1 cellular context compared by ENCODE assay signal in the genomic region with DNA sequence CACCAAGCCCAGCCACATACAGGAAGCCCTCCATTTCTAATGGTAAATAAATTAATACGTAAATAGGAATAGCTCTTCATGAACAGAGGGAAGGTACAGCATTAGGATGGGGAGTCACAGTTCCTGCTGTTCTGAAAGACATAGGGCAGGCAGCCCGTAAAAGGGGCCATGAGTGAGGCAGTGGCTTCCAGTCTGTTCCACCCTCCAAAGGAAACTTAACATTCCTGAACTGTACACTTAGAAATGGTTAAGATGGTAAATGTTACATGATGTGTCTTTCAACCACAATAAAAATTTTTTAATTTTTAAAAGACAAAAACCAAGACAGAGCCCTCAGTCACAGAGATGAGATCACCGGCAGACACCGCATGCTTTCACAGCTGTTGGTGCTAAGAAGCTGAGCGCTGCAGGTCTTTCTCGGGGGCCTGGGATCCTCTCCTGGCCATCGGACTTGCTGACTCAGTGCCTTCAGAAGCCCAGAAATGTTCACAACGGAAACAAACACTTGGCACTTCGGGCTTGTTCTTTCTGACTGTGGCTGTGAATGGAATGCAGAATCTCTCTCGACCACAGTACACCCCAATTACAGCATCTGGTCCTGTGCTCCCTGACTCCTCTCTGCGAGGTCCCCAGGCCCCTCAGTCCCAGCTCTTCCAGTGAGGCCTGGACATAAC.
TF ChIP-seq lines count a peak whose summit lies in the region.

No MANE protein-coding gene starts in this region.

TF ChIP-seq in HepG2, 621 proteins besides CTCF, POLR2A, EP300 and RAD21:
- TF ChIP-seq, protein P1, sequence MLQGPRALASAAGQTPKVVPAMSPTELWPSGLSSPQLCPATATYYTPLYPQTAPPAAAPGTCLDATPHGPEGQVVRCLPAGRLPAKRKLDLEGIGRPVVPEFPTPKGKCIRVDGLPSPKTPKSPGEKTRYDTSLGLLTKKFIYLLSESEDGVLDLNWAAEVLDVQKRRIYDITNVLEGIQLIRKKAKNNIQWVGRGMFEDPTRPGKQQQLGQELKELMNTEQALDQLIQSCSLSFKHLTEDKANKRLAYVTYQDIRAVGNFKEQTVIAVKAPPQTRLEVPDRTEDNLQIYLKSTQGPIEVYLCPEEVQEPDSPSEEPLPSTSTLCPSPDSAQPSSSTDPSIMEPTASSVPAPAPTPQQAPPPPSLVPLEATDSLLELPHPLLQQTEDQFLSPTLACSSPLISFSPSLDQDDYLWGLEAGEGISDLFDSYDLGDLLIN (CRISPR knock-in tag; IDR thresholded peaks at IDR 0.05; ENCODE audit: borderline replicate concordance), result no peak
- TF ChIP-seq, protein P2, sequence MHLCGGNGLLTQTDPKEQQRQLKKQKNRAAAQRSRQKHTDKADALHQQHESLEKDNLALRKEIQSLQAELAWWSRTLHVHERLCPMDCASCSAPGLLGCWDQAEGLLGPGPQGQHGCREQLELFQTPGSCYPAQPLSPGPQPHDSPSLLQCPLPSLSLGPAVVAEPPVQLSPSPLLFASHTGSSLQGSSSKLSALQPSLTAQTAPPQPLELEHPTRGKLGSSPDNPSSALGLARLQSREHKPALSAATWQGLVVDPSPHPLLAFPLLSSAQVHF (CRISPR knock-in tag; IDR thresholded peaks at IDR 0.05), result no peak
- TF ChIP-seq, protein P3, sequence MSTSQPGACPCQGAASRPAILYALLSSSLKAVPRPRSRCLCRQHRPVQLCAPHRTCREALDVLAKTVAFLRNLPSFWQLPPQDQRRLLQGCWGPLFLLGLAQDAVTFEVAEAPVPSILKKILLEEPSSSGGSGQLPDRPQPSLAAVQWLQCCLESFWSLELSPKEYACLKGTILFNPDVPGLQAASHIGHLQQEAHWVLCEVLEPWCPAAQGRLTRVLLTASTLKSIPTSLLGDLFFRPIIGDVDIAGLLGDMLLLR (CRISPR knock-in tag; IDR thresholded peaks at IDR 0.05), result no peak
- TF ChIP-seq MAFK (conservative IDR thresholded peaks at IDR 0.05 in 1 of 2, IDR thresholded peaks at IDR 0.05 in 1 of 2; ENCODE audit: low read length in 2 of 2), result 0 out of 4 replicates have a peak, but pooled peaks of 1 of the 2 experiments have one; percentile 10
